7 cellular contexts compared by ENCODE assay signal in genomic region chr20:38152175-38153010, GRCh38. TPM values are rescaled to one million over a fixed set of nuclear protein-coding genes. Genes with fewer than 3 reads are reported as not detected.
DNase-seq lines count a peak whose midpoint lies in the region; ATAC-seq lines count a peak whose summit lies in the region.

No MANE protein-coding gene starts in this region.

- no CpG with 5 or more reads among the region's 23 CpGs for WGBS in neuronal stem cell (ENCODE audit: extremely low coverage in 2 of 2, insufficient read length in 2 of 2, insufficient replicate concordance in 1 of 2), 2 donors

- H3K79me1 ChIP-seq in neuronal stem cell (ENCODE audit: low read depth, low read length): no peaks in the 10 kb centered on the region

- H3K14ac ChIP-seq in neuronal stem cell (ENCODE audit: low read length): no peak overlapping the region

- DNase-seq in T1000 (lab: John Stamatoyannopoulos, UW) (peak; percentile 72), fibroblast of gingiva (ENCODE audit: low read depth) (peak; percentile 40), neuronal stem cell (ENCODE audit: low spot score) (no peak), NCI-H1930 (lab: John Stamatoyannopoulos, UW) (no peak)

- ATAC-seq in GM18868 (IDR thresholded peaks at IDR 0.05; ENCODE audit: unreplicated experiment) (peak; percentile 66), HG03342 (IDR thresholded peaks at IDR 0.05; ENCODE audit: unreplicated experiment) (peak; percentile 67), GM19467 (IDR thresholded peaks at IDR 0.05; ENCODE audit: unreplicated experiment) (no peak)

- H2BK120ac ChIP-seq in neuronal stem cell (ENCODE audit: low read depth, low read length): no peak overlapping the region

- H3K27ac ChIP-seq in neuronal stem cell (replicated peaks; ENCODE audit: low read length): no peak overlapping the region

- peaks cover 4 to 11% of the 10 kb centered on the region in 2 donors for H3K4me1 ChIP-seq in neuronal stem cell (ENCODE audit: control insufficient read depth in 2 of 2, insufficient read depth in 1 of 2, low read depth in 1 of 2, low read length in 2 of 2)

- no peak overlapping the region for H3K23ac ChIP-seq in neuronal stem cell (ENCODE audit: low read depth, low read length, poor library complexity)

- no peak overlapping the region for H3K4me2 ChIP-seq in neuronal stem cell (ENCODE audit: insufficient read depth, low read length, poor library complexity, severe bottlenecking)

- peak overlapping the region; percentile 61 for H2AFZ ChIP-seq in neuronal stem cell (ENCODE audit: low read length)

- no peaks in the 10 kb centered on the region for H3K36me3 ChIP-seq in neuronal stem cell (replicated peaks in 1 of 2; ENCODE audit: control insufficient read depth in 2 of 2, insufficient read depth in 2 of 2, low read length in 2 of 2)

- H2BK12ac ChIP-seq in neuronal stem cell (ENCODE audit: low read length): no peak overlapping the region

- H2AK5ac ChIP-seq in neuronal stem cell (ENCODE audit: low read depth, low read length): peak overlapping the region; percentile 60

- H2BK15ac ChIP-seq in neuronal stem cell (ENCODE audit: low read length): peak overlapping the region; percentile 25

- peak overlapping the region; percentile 79 for H3K18ac ChIP-seq in neuronal stem cell (ENCODE audit: low read length)

- no peak overlapping the region for H4K91ac ChIP-seq in neuronal stem cell (ENCODE audit: low read depth, low read length, poor library complexity)

- H3K9ac ChIP-seq in neuronal stem cell (ENCODE audit: low read depth, low read length, poor library complexity): no peak overlapping the region

- H2BK5ac ChIP-seq in neuronal stem cell (ENCODE audit: low read length): peak overlapping the region; percentile 19

- no peak overlapping the region for H3K4ac ChIP-seq in neuronal stem cell (ENCODE audit: low read length)

- no peak overlapping the region for H4K8ac ChIP-seq in neuronal stem cell (ENCODE audit: low read depth, low read length)

- H3K4me3 ChIP-seq in neuronal stem cell (ENCODE audit: low read length in 2 of 2): no peak overlapping the region

- H3K27me3 ChIP-seq in neuronal stem cell (ENCODE audit: control insufficient read depth in 3 of 3, insufficient read depth in 3 of 3, low read depth in 1 of 3, low read length in 3 of 3): peaks cover 0 to 3% (median 0%) of the 10 kb centered on the region in 3 experiments

- no peaks in the 10 kb centered on the region for H3K9me3 ChIP-seq in neuronal stem cell (replicated peaks in 1 of 2; ENCODE audit: control insufficient read depth in 2 of 2, insufficient read depth in 1 of 2, low read depth in 1 of 2, low read length in 2 of 2)

RNA-seq across cellular contexts. Expression of gene TGM2, which starts 12.7 kb away (rescaled TPM):
- 0.46 TPM for polyA plus RNA-seq in neuronal stem cell (2013, experiment 1 of 2)
- polyA plus RNA-seq in neuronal stem cell (2013, experiment 2 of 2): 0.39 TPM

Comparison
In these comparisons a context has a peak if more than half of its experiments do, and no peak if none do; other contexts are left out.
1. DNase-seq: peak in T1000 (single experiment) and fibroblast of gingiva (single experiment); none in neuronal stem cell (single experiment) and NCI-H1930 (0 of 2).